ENCODE assay signal across 12 cellular contexts in genomic region chr13:46565808-46566750, GRCh38. TPM values are rescaled to one million over a fixed set of nuclear protein-coding genes. Genes with fewer than 3 reads are reported as not detected.
DNase-seq lines count a peak whose midpoint lies in the region; ATAC-seq, FAIRE-seq and TF ChIP-seq lines count a peak whose summit lies in the region.
"Had no signal": no experiment of that assay in that cellular context is flagged by ENCODE, and none has a peak within 500 bp of the region (broad histone marks: within the 10 kb centered on the region; RNA-seq: fewer than 3 reads in every experiment).

No MANE protein-coding gene starts in this region.

- no peak for TF ChIP-seq EP300 in stomach (IDR thresholded peaks at IDR 0.05)

- peak; percentile 92 for ATAC-seq in HG02870 (IDR thresholded peaks at IDR 0.05; ENCODE audit: unreplicated experiment)

- H3K9me3 ChIP-seq in WERI-Rb-1 (ENCODE audit: severe bottlenecking) = no peaks in the 10 kb centered on the region
- H3K9me3 ChIP-seq in stomach = no peaks in the 10 kb centered on the region
- H3K9me3 ChIP-seq: ascending aorta, neutrophil had no signal

- FAIRE-seq in GM19239 (lab: Jason Lieb, UNC) = peak; percentile 94

- no peaks in the 10 kb centered on the region for H3K27me3 ChIP-seq in WERI-Rb-1 (ENCODE audit: insufficient read depth, low read depth, severe bottlenecking)
- no peaks in the 10 kb centered on the region for H3K27me3 ChIP-seq in stomach
- H3K27me3 ChIP-seq: ascending aorta, neutrophil had no signal

- H3K27ac ChIP-seq in WERI-Rb-1 = peak overlapping the region; percentile 86
- H3K27ac ChIP-seq in stomach = no peak overlapping the region
- H3K27ac ChIP-seq: ascending aorta, neutrophil had no signal

- H3K36me3 ChIP-seq in WERI-Rb-1 = peaks cover 29% of the 10 kb centered on the region
- no peaks in the 10 kb centered on the region for H3K36me3 ChIP-seq in stomach
- H3K36me3 ChIP-seq: ascending aorta, neutrophil had no signal

- DNase-seq in GM19239 (ENCODE audit: insufficient read length, low spot score) (no peak), WERI-Rb-1 (no peak), DMS153 treated with DMSO at 0.1 percent for 48 hours (lab: John Stamatoyannopoulos, UW; ENCODE audit: unreplicated experiment) (no peak), stomach (no peak), NCI-H774 (lab: John Stamatoyannopoulos, UW) (no peak)
- DNase-seq in effector CD8-positive, alpha-beta T cell (lab: John Stamatoyannopoulos, UW) = no peak
- DNase-seq: activated CD8-positive, alpha-beta memory T cell treated with anti-CD3 and anti-CD28 coated beads, Interleukin-2, amount 50 U/mL, for 48 hours; AML-193 had no signal

- no peak for TF ChIP-seq POLR2A in stomach (IDR thresholded peaks at IDR 0.05)

- H3K4me1 ChIP-seq in stomach = peaks cover 8 to 87% (median 42%) of the 10 kb centered on the region in 4 donors

- intact Hi-C loops in stomach (cut with DNase I; ENCODE audit: low total_unique reads) = no loop called here

- TF ChIP-seq CTCF in WERI-Rb-1 (IDR thresholded peaks at IDR 0.05; ENCODE audit: low read depth, low read length) (no peak), stomach (IDR thresholded peaks at IDR 0.05) (no peak)

- H3K4me3 ChIP-seq in GM08714 (ENCODE audit: low read length) (peak overlapping the region; percentile 32; the same call in 1 of the 2 replicates), WERI-Rb-1 (ENCODE audit: low read depth, low read length) (no peak overlapping the region), stomach (no peak overlapping the region)
- H3K4me3 ChIP-seq: ascending aorta had no signal

- 49 to 65% (median 55%) methylated on average over 7 of the region's 7 CpGs for WGBS in stomach, 5 donors

RNA-seq across cellular contexts. Expression of gene LRCH1, which starts 13.1 kb away (rescaled TPM):
- 10 to 100 TPM; 14.2 to 70.6 (median 50.9) TPM for total RNA-seq in stomach
- polyA plus RNA-seq in stomach = 1 to 10 TPM; 5.4 to 8.4 (median 7.5) TPM
